In genomic region chr19:8050274-8051096, GRCh38 we compare ENCODE assay signal across 8 cellular contexts. TPM values are rescaled to one million over a fixed set of nuclear protein-coding genes. Genes with fewer than 3 reads are reported as not detected.
A peak's percentile ranks its signal among the peaks of the same experiment; 100 is the strongest.
DNase-seq lines count a peak whose midpoint lies in the region; ATAC-seq and TF ChIP-seq lines count a peak whose summit lies in the region.

No MANE protein-coding gene starts in this region.

- no peak overlapping the region for H3K4me3 ChIP-seq in RWPE2 (ENCODE audit: severe bottlenecking)

- H3K4me1 Mint-ChIP-seq in Calu3 (ENCODE audit: low read depth, unreplicated experiment) = no peaks in the 10 kb centered on the region

- no peaks in the 10 kb centered on the region for H3K9me3 Mint-ChIP-seq in Calu3 (ENCODE audit: low read depth, unreplicated experiment)

- no peak overlapping the region for H3K4me3 Mint-ChIP-seq in Calu3 (ENCODE audit: low read depth, unreplicated experiment)

- peaks cover 13% of the 10 kb centered on the region for H3K27me3 Mint-ChIP-seq in Calu3 (ENCODE audit: unreplicated experiment)

- TF ChIP-seq CTCF in Calu3 (IDR thresholded peaks at IDR 0.05; ENCODE audit: unreplicated experiment) (no peak), RWPE2 (IDR thresholded peaks at IDR 0.05; ENCODE audit: poor library complexity, severe bottlenecking) (no peak)

- H3K4me1 ChIP-seq in RWPE2 (ENCODE audit: insufficient read depth, poor library complexity, severe bottlenecking) = no peaks in the 10 kb centered on the region

- H3K36me3 Mint-ChIP-seq in Calu3 (ENCODE audit: insufficient read depth, unreplicated experiment) = no peaks in the 10 kb centered on the region

- no TSS peak for BruUV-seq in Calu3 (replicated peaks; lab: Mats Ljungman, UMichigan)

- peak; percentile 77 for ATAC-seq in GM21526 (IDR thresholded peaks at IDR 0.05; ENCODE audit: low FRiP score, unreplicated experiment)
- peak; percentile 88 for ATAC-seq in RWPE2 (ENCODE audit: low read depth)

- H3K27ac ChIP-seq in RWPE2 (ENCODE audit: poor library complexity, severe bottlenecking) = no peak overlapping the region

- peak; percentile 13 for DNase-seq in Calu3
- DNase-seq in RWPE2 (ENCODE audit: low spot score) = peak; percentile 81
- DNase-seq in activated gamma-delta T cell (lab: John Stamatoyannopoulos, UW) = peak; percentile 52
- DNase-seq in germinal center (ENCODE audit: low spot score) = peak; percentile 97
- peak; percentile 18 for DNase-seq in non-pigmented ciliary epithelial cell (ENCODE audit: low read depth)
- peak; percentile 14 for DNase-seq in superior temporal gyrus (ENCODE audit: extremely low spot score)

- intact Hi-C loops in Calu3 (cut with micrococcal nuclease; ENCODE audit: unreplicated experiment) = no loop called here

- CTCF ChIA-PET in Calu3 (lab: Charles Lee) = no interaction called here

- no peaks in the 10 kb centered on the region for H3K9me3 ChIP-seq in RWPE2 (ENCODE audit: severe bottlenecking)

- H3K27ac Mint-ChIP-seq in Calu3 (ENCODE audit: unreplicated experiment) = no peak overlapping the region

- TF ChIP-seq RAD21 in Ishikawa (IDR thresholded peaks at IDR 0.05; ENCODE audit: low read depth) = no peak

- H3K36me3 ChIP-seq in RWPE2 (ENCODE audit: low read depth) = no peaks in the 10 kb centered on the region

- no peak for TF ChIP-seq EP300 in Ishikawa (IDR thresholded peaks at IDR 0.05; ENCODE audit: borderline replicate concordance)

- no peaks in the 10 kb centered on the region for H3K27me3 ChIP-seq in RWPE2 (ENCODE audit: insufficient read depth, poor library complexity, severe bottlenecking)

TF ChIP-seq in Ishikawa, 13 proteins besides CTCF, POLR2A, EP300 and RAD21:
- TF ChIP-seq CEBPB (IDR thresholded peaks at IDR 0.05) = no peak
- no peak for TF ChIP-seq FOXM1 (IDR thresholded peaks at IDR 0.05; ENCODE audit: borderline replicate concordance, low read depth)
- TF ChIP-seq, protein P1, sequence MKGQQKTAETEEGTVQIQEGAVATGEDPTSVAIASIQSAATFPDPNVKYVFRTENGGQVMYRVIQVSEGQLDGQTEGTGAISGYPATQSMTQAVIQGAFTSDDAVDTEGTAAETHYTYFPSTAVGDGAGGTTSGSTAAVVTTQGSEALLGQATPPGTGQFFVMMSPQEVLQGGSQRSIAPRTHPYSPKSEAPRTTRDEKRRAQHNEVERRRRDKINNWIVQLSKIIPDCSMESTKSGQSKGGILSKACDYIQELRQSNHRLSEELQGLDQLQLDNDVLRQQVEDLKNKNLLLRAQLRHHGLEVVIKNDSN (IDR thresholded peaks at IDR 0.05) = 0 out of 2 replicates have a peak, but pooled peaks have one; percentile 23
- 0 out of 2 replicates have a peak, but pooled peaks have one; percentile 34 for TF ChIP-seq TAF1 (IDR thresholded peaks at IDR 0.05; ENCODE audit: low read depth)
- TF ChIP-seq ZBTB7A (IDR thresholded peaks at IDR 0.05; ENCODE audit: low read depth) = peak; percentile 40; the same call in 1 of the 2 replicates
- no peak for TF ChIP-seq TCF12 (IDR thresholded peaks at IDR 0.05; ENCODE audit: low read depth)
- TF ChIP-seq, protein P2, sequence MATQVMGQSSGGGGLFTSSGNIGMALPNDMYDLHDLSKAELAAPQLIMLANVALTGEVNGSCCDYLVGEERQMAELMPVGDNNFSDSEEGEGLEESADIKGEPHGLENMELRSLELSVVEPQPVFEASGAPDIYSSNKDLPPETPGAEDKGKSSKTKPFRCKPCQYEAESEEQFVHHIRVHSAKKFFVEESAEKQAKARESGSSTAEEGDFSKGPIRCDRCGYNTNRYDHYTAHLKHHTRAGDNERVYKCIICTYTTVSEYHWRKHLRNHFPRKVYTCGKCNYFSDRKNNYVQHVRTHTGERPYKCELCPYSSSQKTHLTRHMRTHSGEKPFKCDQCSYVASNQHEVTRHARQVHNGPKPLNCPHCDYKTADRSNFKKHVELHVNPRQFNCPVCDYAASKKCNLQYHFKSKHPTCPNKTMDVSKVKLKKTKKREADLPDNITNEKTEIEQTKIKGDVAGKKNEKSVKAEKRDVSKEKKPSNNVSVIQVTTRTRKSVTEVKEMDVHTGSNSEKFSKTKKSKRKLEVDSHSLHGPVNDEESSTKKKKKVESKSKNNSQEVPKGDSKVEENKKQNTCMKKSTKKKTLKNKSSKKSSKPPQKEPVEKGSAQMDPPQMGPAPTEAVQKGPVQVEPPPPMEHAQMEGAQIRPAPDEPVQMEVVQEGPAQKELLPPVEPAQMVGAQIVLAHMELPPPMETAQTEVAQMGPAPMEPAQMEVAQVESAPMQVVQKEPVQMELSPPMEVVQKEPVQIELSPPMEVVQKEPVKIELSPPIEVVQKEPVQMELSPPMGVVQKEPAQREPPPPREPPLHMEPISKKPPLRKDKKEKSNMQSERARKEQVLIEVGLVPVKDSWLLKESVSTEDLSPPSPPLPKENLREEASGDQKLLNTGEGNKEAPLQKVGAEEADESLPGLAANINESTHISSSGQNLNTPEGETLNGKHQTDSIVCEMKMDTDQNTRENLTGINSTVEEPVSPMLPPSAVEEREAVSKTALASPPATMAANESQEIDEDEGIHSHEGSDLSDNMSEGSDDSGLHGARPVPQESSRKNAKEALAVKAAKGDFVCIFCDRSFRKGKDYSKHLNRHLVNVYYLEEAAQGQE (IDR thresholded peaks at IDR 0.05; ENCODE audit: low read depth) = no peak
- 0 out of 2 replicates have a peak, but pooled peaks have one; percentile 11 for TF ChIP-seq YY1 (IDR thresholded peaks at IDR 0.05; ENCODE audit: low read depth)
- TF ChIP-seq, protein P3, sequence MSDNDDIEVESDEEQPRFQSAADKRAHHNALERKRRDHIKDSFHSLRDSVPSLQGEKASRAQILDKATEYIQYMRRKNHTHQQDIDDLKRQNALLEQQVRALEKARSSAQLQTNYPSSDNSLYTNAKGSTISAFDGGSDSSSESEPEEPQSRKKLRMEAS (IDR thresholded peaks at IDR 0.05) = peak; percentile 76
- TF ChIP-seq EGR1 (IDR thresholded peaks at IDR 0.05) = no peak
- TF ChIP-seq CREB1 (IDR thresholded peaks at IDR 0.05; ENCODE audit: low read depth) = no peak
- TF ChIP-seq NFIC (IDR thresholded peaks at IDR 0.05) = 0 out of 2 replicates have a peak, but pooled peaks have one; percentile 42
- no peak for TF ChIP-seq TEAD4 (IDR thresholded peaks at IDR 0.05)

RNA-seq across cellular contexts. Expression of gene CCL25, which starts 2.1 kb away (rescaled TPM):
- not detected in 2 replicates for total RNA-seq in Calu3 (2022)

RNA-seq across cellular contexts. Expression of gene ELAVL1, which starts 45.0 kb away (rescaled TPM):
- 81.2 and 84.9 TPM in 2 replicates for total RNA-seq in Calu3 (2022)

Comparison
In these comparisons a context has a peak if more than half of its experiments do, and no peak if none do; other contexts are left out.
1. DNase-seq: peak in every context shown above with its lines; median percentile 97 in germinal center; 81 in RWPE2; 52 in activated gamma-delta T cell; 18 in non-pigmented ciliary epithelial cell; 14 in superior temporal gyrus; 13 in Calu3.